In the genomic region with DNA sequence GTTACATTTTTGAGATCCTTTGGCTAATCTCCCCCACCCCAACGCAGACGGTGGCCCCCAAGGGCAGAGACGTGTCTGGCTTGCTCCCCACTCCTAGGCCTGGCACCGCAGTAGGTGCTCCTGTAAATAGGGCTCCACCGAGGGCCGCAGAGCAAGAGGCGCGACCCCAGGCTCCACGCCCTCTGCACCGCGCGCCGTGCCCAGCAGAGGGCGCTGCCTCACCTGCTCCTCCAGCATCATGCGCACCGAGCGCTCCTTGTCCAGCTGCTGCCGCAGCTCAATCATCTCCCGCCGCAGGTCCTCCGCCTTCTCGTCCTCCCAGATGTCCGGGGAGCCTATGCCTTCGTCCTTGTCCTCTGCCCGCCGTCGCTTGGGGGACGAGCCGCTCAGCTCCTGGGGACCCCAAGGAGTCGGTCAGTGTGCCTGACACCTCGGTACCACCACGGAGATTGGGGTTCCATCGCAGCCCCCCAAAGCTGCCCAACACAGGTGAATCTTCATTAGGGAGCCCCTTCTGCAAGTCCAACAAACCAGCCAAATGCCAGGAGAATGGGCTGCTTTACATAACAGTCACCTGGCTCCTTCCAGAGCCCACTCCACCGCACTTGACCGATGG, we compare ENCODE assay signal across 8 cellular contexts. TPM values are rescaled to one million over a fixed set of nuclear protein-coding genes. Genes with fewer than 3 reads are reported as not detected.
A peak's percentile ranks its signal among the peaks of the same experiment; 100 is the strongest.
DNase-seq lines count a peak whose midpoint lies in the region; ATAC-seq and TF ChIP-seq lines count a peak whose summit lies in the region.

No MANE protein-coding gene starts in this region.

- H3K4me3 Mint-ChIP-seq in H9, result peak overlapping the region in 1 of 2 experiments; percentile 68; a peak in 2 of 5 replicates
- no peak overlapping the region for H3K4me3 Mint-ChIP-seq in activated CD4-positive, alpha-beta memory T cell treated with anti-CD3 and anti-CD28 coated beads for 36 hours

- WGBS in H9 (ENCODE audit: extremely low coverage, insufficient read length, low lambda C conversion rate), result no CpG with 5 or more reads among the region's 35 CpGs
- 79% methylated on average over 29 of the region's 35 CpGs for whole genome bisulfite sequencing in esophagus muscularis mucosa
- 85 to 90% methylated on average over 35 of the region's 35 CpGs for WGBS in sigmoid colon, 2 donors

- H3K27ac ChIP-seq in H9 (ENCODE audit: insufficient read length, low read depth, low read length) (no peak overlapping the region), esophagus muscularis mucosa (replicated peaks in 1 of 4) (no peak overlapping the region), sigmoid colon (no peak overlapping the region)

- no peaks in the 10 kb centered on the region for H3K79me1 ChIP-seq in H9 (ENCODE audit: insufficient read depth, low read depth, low read length, poor library complexity, severe bottlenecking)

- peaks cover 0 to 49% (median 30%) of the 10 kb centered on the region in 4 donors for H3K36me3 ChIP-seq in esophagus muscularis mucosa
- peaks cover 0 to 32% (median 3%) of the 10 kb centered on the region in 4 donors for H3K36me3 ChIP-seq in sigmoid colon

- no peak overlapping the region for H3K18ac ChIP-seq in H9 (ENCODE audit: insufficient read length, low read depth, low read length)

- no peak overlapping the region for H2BK20ac ChIP-seq in H9 (ENCODE audit: low read depth, low read length, poor library complexity, severe bottlenecking)

- no peak overlapping the region for H3K14ac ChIP-seq in H9 (ENCODE audit: insufficient read depth, low read length)

- no peak overlapping the region for H3K4me2 ChIP-seq in H9 (ENCODE audit: insufficient read depth, insufficient read length, low read length)

- peaks cover 13 to 33% of the 10 kb centered on the region in 2 experiments for H3K4me1 Mint-ChIP-seq in H9
- H3K4me1 Mint-ChIP-seq in activated CD4-positive, alpha-beta memory T cell treated with anti-CD3 and anti-CD28 coated beads for 36 hours (ENCODE audit: low read depth), result peaks cover 3% of the 10 kb centered on the region

- no peak overlapping the region for H3K4me3 ChIP-seq in esophagus muscularis mucosa
- no peak overlapping the region for H3K4me3 ChIP-seq in sigmoid colon

- no peaks in the 10 kb centered on the region for H3K23me2 ChIP-seq in H9 (ENCODE audit: insufficient read length, low read depth, low read length, poor library complexity, severe bottlenecking)

- H2BK15ac ChIP-seq in H9 (ENCODE audit: low read depth, low read length), result no peak overlapping the region

- H3K79me2 ChIP-seq in H9 (ENCODE audit: insufficient read depth, low read length), result peaks cover 4% of the 10 kb centered on the region; the same call in 1 of the 2 replicates

- H4K8ac ChIP-seq in H9 (replicated peaks; ENCODE audit: insufficient read length, low read depth, low read length), result no peak overlapping the region

- no peak overlapping the region for H2AK5ac ChIP-seq in H9 (ENCODE audit: insufficient read length, low read length)

- H3K27me3 ChIP-seq in H9 (ENCODE audit: insufficient read depth, low read length) (no peaks in the 10 kb centered on the region), esophagus muscularis mucosa (no peaks in the 10 kb centered on the region), sigmoid colon (no peaks in the 10 kb centered on the region)

- TF ChIP-seq CTCF in H9 (conservative IDR thresholded peaks at IDR 0.05) (peak; percentile 98), esophagus muscularis mucosa (IDR thresholded peaks at IDR 0.05) (peak; percentile 74 to 86 (median 76)), sigmoid colon (IDR thresholded peaks at IDR 0.05) (peak; percentile 44 to 73 (median 54))

- TF ChIP-seq EP300 in esophagus muscularis mucosa (IDR thresholded peaks at IDR 0.05) (no peak), sigmoid colon (IDR thresholded peaks at IDR 0.05) (no peak)

- H3T11ph ChIP-seq in H9 (ENCODE audit: low read length), result no peak overlapping the region

- no peak overlapping the region for H3K23ac ChIP-seq in H9 (ENCODE audit: insufficient read length, low read depth, low read length)

- DNase-seq in AG08395 (ENCODE audit: low spot score), result peak; percentile 29
- DNase-seq in H9, result peak; percentile 92
- DNase-seq in activated CD4-positive, alpha-beta memory T cell treated with anti-CD3 and anti-CD28 coated beads for 36 hours, result peak; percentile 59
- no peak for DNase-seq in esophagus muscularis mucosa (ENCODE audit: extremely low spot score)
- DNase-seq in sigmoid colon, result no peak

- no peak overlapping the region for H3K9ac ChIP-seq in H9 (ENCODE audit: extremely low read depth, insufficient read length, low read length)

- no peaks in the 10 kb centered on the region for H3K27me3 Mint-ChIP-seq in H9 (ENCODE audit: low read depth)
- H3K27me3 Mint-ChIP-seq in activated CD4-positive, alpha-beta memory T cell treated with anti-CD3 and anti-CD28 coated beads for 36 hours, result no peaks in the 10 kb centered on the region

- no peak overlapping the region for H2BK120ac ChIP-seq in H9 (ENCODE audit: low read depth, low read length, poor library complexity, severe bottlenecking)

- no peak overlapping the region for H2AFZ ChIP-seq in H9 (ENCODE audit: low read length)

- no peaks in the 10 kb centered on the region for H4K20me1 ChIP-seq in H9 (ENCODE audit: control insufficient read depth, insufficient read depth, insufficient read length)

- H3K4me1 ChIP-seq in H9 (ENCODE audit: insufficient read depth, low read length), result no peaks in the 10 kb centered on the region
- peaks cover 12 to 33% (median 22%) of the 10 kb centered on the region in 4 donors for H3K4me1 ChIP-seq in esophagus muscularis mucosa
- H3K4me1 ChIP-seq in sigmoid colon, result peaks cover 0 to 22% (median 20%) of the 10 kb centered on the region in 4 donors

- H3K9me3 ChIP-seq in H9 (ENCODE audit: control insufficient read depth, low read depth, low read length) (no peaks in the 10 kb centered on the region), esophagus muscularis mucosa (no peaks in the 10 kb centered on the region), sigmoid colon (no peaks in the 10 kb centered on the region)

- no peaks in the 10 kb centered on the region for H3K9me3 Mint-ChIP-seq in H9
- H3K9me3 Mint-ChIP-seq in activated CD4-positive, alpha-beta memory T cell treated with anti-CD3 and anti-CD28 coated beads for 36 hours, result no peaks in the 10 kb centered on the region

- no peak for TF ChIP-seq POLR2A in esophagus muscularis mucosa (IDR thresholded peaks at IDR 0.05; ENCODE audit: low read depth)
- TF ChIP-seq POLR2A in sigmoid colon (IDR thresholded peaks at IDR 0.05), result no peak

- H3K36me3 Mint-ChIP-seq in H9 (ENCODE audit: insufficient read depth in 1 of 3, low read depth in 3 of 3), result peaks cover 31 to 66% (median 64%) of the 10 kb centered on the region in 3 experiments; a peak in 6 of 7 replicates
- H3K36me3 Mint-ChIP-seq in activated CD4-positive, alpha-beta memory T cell treated with anti-CD3 and anti-CD28 coated beads for 36 hours, result peaks cover 15% of the 10 kb centered on the region

- H3K4ac ChIP-seq in H9 (ENCODE audit: low read depth, low read length), result no peak overlapping the region

- CTCF ChIA-PET in activated CD4-positive, alpha-beta memory T cell treated with anti-CD3 and anti-CD28 coated beads for 36 hours (lab: Charles Lee), result interaction anchor here (0.8 to 3.3 kb wide), 9 partner anchors 8 to 141 kb away, joined by 3 to 15 read pairs (median 5); a partner anchor contains a TSS

- H4K5ac ChIP-seq in H9 (ENCODE audit: insufficient read length, low read depth, low read length), result no peak overlapping the region

- H2BK5ac ChIP-seq in H9 (ENCODE audit: insufficient read length, low read length), result no peak overlapping the region

- no peak overlapping the region for H2BK12ac ChIP-seq in H9 (ENCODE audit: insufficient read length, low read depth, low read length)

- H4K91ac ChIP-seq in H9 (ENCODE audit: insufficient read length, low read depth, low read length), result no peak overlapping the region

- ATAC-seq in GM18861 (IDR thresholded peaks at IDR 0.05; ENCODE audit: unreplicated experiment) (no peak), GM19455 (IDR thresholded peaks at IDR 0.05; ENCODE audit: unreplicated experiment) (no peak), HG03196 (IDR thresholded peaks at IDR 0.05; ENCODE audit: unreplicated experiment) (no peak)

- intact Hi-C loops in activated CD4-positive, alpha-beta memory T cell treated with anti-CD3 and anti-CD28 coated beads for 36 hours (cut with micrococcal nuclease), result no loop called here
- intact Hi-C loops in esophagus muscularis mucosa (cut with DNase I), result no loop called here
- intact Hi-C loops in sigmoid colon (cut with DNase I), result no loop called here

- no peak overlapping the region for H3K56ac ChIP-seq in H9 (ENCODE audit: insufficient read length, low read depth, low read length)

- peak overlapping the region in 2 of 3 experiments; percentile 35 to 93; a peak in 1 of 7 replicates for H3K27ac Mint-ChIP-seq in H9
- no peak overlapping the region for H3K27ac Mint-ChIP-seq in activated CD4-positive, alpha-beta memory T cell treated with anti-CD3 and anti-CD28 coated beads for 36 hours

- POLR2A ChIA-PET in activated CD4-positive, alpha-beta memory T cell treated with anti-CD3 and anti-CD28 coated beads for 36 hours (lab: Charles Lee), result no interaction called here

RNA-seq across cellular contexts. Expression of a gene that starts 11.2 kb away (rescaled TPM):
- total RNA-seq in H9 (2021) (50.5 and 51.9 TPM in 2 replicates), esophagus muscularis mucosa (1 to 10 TPM; 2.8 to 4.6 (median 3.7) TPM), sigmoid colon (1 to 10 TPM; 3.2 to 3.9 (median 3.6) TPM)
- total RNA-seq in activated CD4-positive, alpha-beta memory T cell treated with anti-CD3 and anti-CD28 coated beads for 36 hours, result 10 to 100 TPM; 24.5 to 24.7 TPM
- polyA plus RNA-seq in sigmoid colon, result 10 to 100 TPM in 1 of 3 donors, 1 to 10 TPM in 2; 2.3 to 11.7 (median 4.8) TPM

RNA-seq across cellular contexts. Expression of a gene that starts 19.8 kb away (rescaled TPM):
- total RNA-seq in H9 (2021) (not detected in 2 replicates), esophagus muscularis mucosa (1 to 10 TPM in 3 of 4 donors, under 1 TPM in 1; 0.83 to 2.2 (median 1.5) TPM), sigmoid colon (under 1 TPM; 0.33 to 0.83 (median 0.63) TPM)
- total RNA-seq in activated CD4-positive, alpha-beta memory T cell treated with anti-CD3 and anti-CD28 coated beads for 36 hours, result not detected
- 1 to 10 TPM in 1 of 3 donors, under 1 TPM in 2; 0.46 to 1.2 (median 0.60) TPM for polyA plus RNA-seq in sigmoid colon

RNA-seq across cellular contexts. Expression of a gene that starts 54.2 kb away (rescaled TPM):
- total RNA-seq in H9 (2021) (14.3 and 14.9 TPM in 2 replicates), esophagus muscularis mucosa (10 to 100 TPM; 10.8 to 32.6 (median 14.9) TPM), sigmoid colon (10 to 100 TPM in 1 of 4 donors, 1 to 10 TPM in 3; 5.4 to 11.9 (median 5.7) TPM)
- total RNA-seq in activated CD4-positive, alpha-beta memory T cell treated with anti-CD3 and anti-CD28 coated beads for 36 hours, result under 1 TPM; 0.52 to 0.68 TPM
- 1 to 10 TPM in 2 of 3 donors, under 1 TPM in 1; 0.69 to 4.0 (median 1.8) TPM for polyA plus RNA-seq in sigmoid colon

Comparison
In these comparisons a context has a peak if more than half of its experiments do, and no peak if none do; other contexts are left out.
1. DNase-seq: peak in AG08395 (single experiment), H9 (single experiment) and activated CD4-positive, alpha-beta memory T cell treated with anti-CD3 and anti-CD28 coated beads for 36 hours (single experiment); none in esophagus muscularis mucosa (single experiment) and sigmoid colon (single experiment).
2. Peak in every context shown above with its lines, with median percentiles within 50 percentile points of each other: CTCF ChIP-seq.